In genomic region chr14:24006872-24007721, GRCh38 we compare ENCODE assay signal across 8 cellular contexts. TPM values are rescaled to one million over a fixed set of nuclear protein-coding genes. Genes with fewer than 3 reads are reported as not detected.
DNase-seq lines count a peak whose midpoint lies in the region; ATAC-seq and TF ChIP-seq lines count a peak whose summit lies in the region.
"Not testable (repeated sequence)": the region's sequence is repeated elsewhere in the genome, so short reads cannot be mapped to it uniquely, and the experiment has no call there.

No MANE protein-coding gene starts in this region.

- H3K27ac ChIP-seq in heart right ventricle (peak overlapping the region in 5 of 10 donors; percentile 3 to 67 (median 58)), psoas muscle (peak overlapping the region; percentile 36)
- not testable (repeated sequence) for H3K27ac ChIP-seq in subcutaneous abdominal adipose tissue (ENCODE audit: low read depth, low read length)

- H3K9me3 Mint-ChIP-seq in HFFc6; activated naive CD8-positive, alpha-beta T cell treated with anti-CD3 and anti-CD28 coated beads, Interleukin-2, amount 50 U/mL, for 24 hours: not testable (repeated sequence)

- H3K9me3 ChIP-seq in heart right ventricle; psoas muscle; subcutaneous abdominal adipose tissue (ENCODE audit: control insufficient read depth in 5 of 5, low read length in 5 of 5): not testable (repeated sequence)

- not testable (repeated sequence) for H3K36me3 Mint-ChIP-seq in HFFc6 (ENCODE audit: low read depth); activated naive CD8-positive, alpha-beta T cell treated with anti-CD3 and anti-CD28 coated beads, Interleukin-2, amount 50 U/mL, for 24 hours (ENCODE audit: low read depth)

- H3K9ac ChIP-seq in subcutaneous abdominal adipose tissue (ENCODE audit: low read length in 5 of 5), result not testable (repeated sequence)

- peak overlapping the region; percentile 42; the same call in 1 of the 2 replicates for H3K27ac Mint-ChIP-seq in HFFc6
- H3K27ac Mint-ChIP-seq in activated naive CD8-positive, alpha-beta T cell treated with anti-CD3 and anti-CD28 coated beads, Interleukin-2, amount 50 U/mL, for 24 hours, result peak overlapping the region; percentile 60

- 6 to 12% methylated on average over 16 to 58 of the region's 59 CpGs for WGBS in heart right ventricle, 2 donors
- WGBS in psoas muscle, 3 donors, result 7 to 25% (median 9%) methylated on average over 12 to 59 of the region's 59 CpGs

- not testable (repeated sequence) for H3K27me3 ChIP-seq in GM06990 (replicated peaks; ENCODE audit: control insufficient read depth, insufficient read depth, low read length); heart right ventricle; psoas muscle (ENCODE audit: insufficient read depth in 3 of 3, low read length in 2 of 3); subcutaneous abdominal adipose tissue (ENCODE audit: control insufficient read depth in 5 of 5, insufficient read depth in 4 of 5, low read length in 5 of 5)

- TF ChIP-seq CTCF in GM06990 (IDR thresholded peaks at IDR 0.05; ENCODE audit: insufficient read depth, low read length, poor library complexity, severe bottlenecking); HFFc6 (IDR thresholded peaks at IDR 0.05); heart right ventricle (IDR thresholded peaks at IDR 0.05); psoas muscle (IDR thresholded peaks at IDR 0.05): not testable (repeated sequence)

- H3K4me1 ChIP-seq in heart right ventricle; psoas muscle; subcutaneous abdominal adipose tissue (ENCODE audit: control insufficient read depth in 5 of 5, insufficient read depth in 5 of 5, low read length in 5 of 5): not testable (repeated sequence)

- not testable (repeated sequence) for H3K27me3 Mint-ChIP-seq in HFFc6 (ENCODE audit: insufficient read depth); activated naive CD8-positive, alpha-beta T cell treated with anti-CD3 and anti-CD28 coated beads, Interleukin-2, amount 50 U/mL, for 24 hours

- peak; percentile 50 for DNase-seq in GM06990 (ENCODE audit: extremely low read depth, insufficient read length)
- not testable (repeated sequence) for DNase-seq in HFFc6
- peak; percentile 55 for DNase-seq in NCI-H1092 (lab: John Stamatoyannopoulos, UW)
- peak; percentile 9 for DNase-seq in T1000 (lab: John Stamatoyannopoulos, UW)
- peak; percentile 60 for DNase-seq in activated naive CD8-positive, alpha-beta T cell treated with anti-CD3 and anti-CD28 coated beads, Interleukin-2, amount 50 U/mL, for 24 hours
- DNase-seq in heart right ventricle, result peak; percentile 41 to 76
- peak; percentile 35 to 84 for DNase-seq in psoas muscle

- not testable (repeated sequence) for H3K4me1 Mint-ChIP-seq in HFFc6 (ENCODE audit: low read depth)
- peaks cover 38% of the 10 kb centered on the region for H3K4me1 Mint-ChIP-seq in activated naive CD8-positive, alpha-beta T cell treated with anti-CD3 and anti-CD28 coated beads, Interleukin-2, amount 50 U/mL, for 24 hours

- peak; percentile 94 for ATAC-seq in activated naive CD8-positive, alpha-beta T cell treated with anti-CD3 and anti-CD28 coated beads, Interleukin-2, amount 50 U/mL, for 24 hours
- ATAC-seq in heart right ventricle (peak; percentile 92 to 97 (median 96)), psoas muscle (peak; percentile 90 to 98 (median 94))

- intact Hi-C loops in heart right ventricle (cut with DNase I); psoas muscle (cut with DNase I): not testable (repeated sequence)

- H3K36me3 ChIP-seq in GM06990 (ENCODE audit: control insufficient read depth, insufficient read depth, low read length); heart right ventricle; psoas muscle (ENCODE audit: insufficient read depth in 1 of 2, low read depth in 1 of 2); subcutaneous abdominal adipose tissue (ENCODE audit: control insufficient read depth in 5 of 5, insufficient read depth in 5 of 5, low read length in 5 of 5): not testable (repeated sequence)

- peak overlapping the region; percentile 58 for H3K4me3 ChIP-seq in GM06990 (replicated peaks; ENCODE audit: low read depth, low read length)
- peak overlapping the region; percentile 30 to 62 (median 50) for H3K4me3 ChIP-seq in heart right ventricle
- H3K4me3 ChIP-seq in psoas muscle, result peak overlapping the region; percentile 64
- peak overlapping the region in 4 of 5 donors; percentile 44 to 64 (median 54) for H3K4me3 ChIP-seq in subcutaneous abdominal adipose tissue (ENCODE audit: low read depth in 1 of 5, low read length in 5 of 5)

- H3K4me3 Mint-ChIP-seq in HFFc6, result peak overlapping the region; percentile 73
- peak overlapping the region; percentile 62 for H3K4me3 Mint-ChIP-seq in activated naive CD8-positive, alpha-beta T cell treated with anti-CD3 and anti-CD28 coated beads, Interleukin-2, amount 50 U/mL, for 24 hours

RNA-seq across cellular contexts. Expression of gene DHRS4L2, which starts 18.4 kb away (rescaled TPM):
- total RNA-seq in HFFc6 (2021; fragmentation: NEBNext Ultra II Directional; extraction: Animal tissue kit (Norgen Biotek cat#: 25700)), result 10 to 100 TPM; 18.8 to 25.4 (median 23.5) TPM
- total RNA-seq in heart right ventricle (10 to 100 TPM; 22.9 to 38.0 (median 30.7) TPM), psoas muscle (10 to 100 TPM; 25.9 to 43.4 (median 31.9) TPM)
- polyA plus RNA-seq in heart right ventricle (10 to 100 TPM; 25.5 to 52.4 TPM), psoas muscle (10 to 100 TPM; 19.4 to 62.0 (median 30.8) TPM)

RNA-seq across cellular contexts. Expression of gene CARMIL3, which starts 44.7 kb away (rescaled TPM):
- total RNA-seq in HFFc6 (2021; fragmentation: NEBNext Ultra II Directional; extraction: Animal tissue kit (Norgen Biotek cat#: 25700)), result not detected
- total RNA-seq in heart right ventricle, result under 1 TPM in 7 of 10 donors, not detected in 3; 0.06 to 0.31 (median 0.08) TPM
- under 1 TPM; 0.13 to 0.44 TPM for polyA plus RNA-seq in heart right ventricle
- total RNA-seq in psoas muscle, result under 1 TPM in 3 of 4 donors, not detected in 1; 0.04 to 0.10 (median 0.06) TPM
- under 1 TPM in 2 of 3 donors, not detected in 1; 0.08 to 0.19 TPM for polyA plus RNA-seq in psoas muscle

RNA-seq across cellular contexts. Expression of gene DHRS4, which starts 53.5 kb away (rescaled TPM):
- total RNA-seq in HFFc6 (2021; fragmentation: NEBNext Ultra II Directional; extraction: Animal tissue kit (Norgen Biotek cat#: 25700)), result 10 to 100 TPM; 19.8 to 30.7 (median 24.9) TPM
- total RNA-seq in heart right ventricle (10 to 100 TPM; 24.9 to 37.5 (median 30.7) TPM), psoas muscle (10 to 100 TPM; 24.6 to 57.3 (median 39.5) TPM)
- polyA plus RNA-seq in heart right ventricle (10 to 100 TPM; 31.1 to 66.7 TPM), psoas muscle (10 to 100 TPM; 18.9 to 76.7 (median 39.0) TPM)
